27 cellular contexts compared by ENCODE assay signal in the genomic region with DNA sequence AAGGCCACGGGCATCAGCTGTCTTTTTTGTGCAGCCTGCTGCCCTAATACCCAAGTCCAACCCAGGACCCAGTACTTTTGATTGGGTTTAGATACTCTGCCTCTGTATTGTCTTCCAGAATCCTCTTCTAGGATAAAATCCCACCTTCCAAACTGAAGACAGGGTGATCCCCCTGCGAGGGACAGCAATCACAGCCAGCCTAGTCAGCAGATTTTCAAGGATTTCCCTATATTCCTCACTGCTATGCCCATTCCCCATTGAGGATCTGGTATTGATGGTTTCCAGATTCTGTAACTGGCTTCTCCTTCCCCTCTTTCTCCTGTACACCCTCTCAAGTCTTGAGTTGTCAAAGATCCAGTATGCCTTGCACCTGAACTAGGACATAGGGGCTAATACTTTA.
"Had no signal": no experiment of that assay in that cellular context is flagged by ENCODE, and none has a peak within 500 bp of the region (broad histone marks: within the 10 kb centered on the region; RNA-seq: fewer than 3 reads in every experiment).

No MANE protein-coding gene starts in this region.

- H3K9me3 ChIP-seq: stomach, suprapubic skin, testis, thoracic aorta, thyroid gland, tibial artery, tibial nerve, transverse colon, upper lobe of left lung, upper lobe of right lung, uterus, vagina had no signal

- H3K27ac ChIP-seq: stomach, suprapubic skin, testis, thoracic aorta, thyroid gland, tibial artery, tibial nerve, transverse colon, upper lobe of left lung, upper lobe of right lung, uterus, vagina had no signal

- H3K27me3 ChIP-seq: stomach, suprapubic skin, testis, thyroid gland, tibial artery, tibial nerve, transverse colon, upper lobe of left lung, upper lobe of right lung, uterus, vagina had no signal

- H3K4me1 ChIP-seq: stomach, testis, thyroid gland, tibial artery, tibial nerve, transverse colon, upper lobe of left lung, upper lobe of right lung, uterus, vagina had no signal

- DNase-seq: stimulated activated CD4-positive, alpha-beta T cell treated with anti-CD3 and anti-CD28 coated beads, Interleukin-2, amount 100 ng/mL, for 48 hours; stimulated activated CD4-positive, alpha-beta T cell treated with anti-CD3 and anti-CD28 coated beads, Interleukin-4, amount 100 ng/mL, for 1 hour; stimulated activated CD4-positive, alpha-beta T cell treated with anti-CD3 and anti-CD28 coated beads, Interleukin-4, amount 100 ng/mL, for 24 hours; stimulated activated CD4-positive, alpha-beta T cell treated with anti-CD3 and anti-CD28 coated beads, Interleukin-4, amount 100 ng/mL, for 4 hours; stimulated activated CD8-positive, alpha-beta memory T cell treated with anti-CD3 and anti-CD28 coated beads, Interleukin-4, amount 100 ng/mL, for 48 hours; stimulated activated naive B cell treated with anti-CD40 and anti-IgM and Interleukin-4, amounts not matched to agents 10 μg/mL and 1 μg/mL and 100 μg/mL, for 72 hours; stimulated activated naive CD4-positive, alpha-beta T cell; stimulated activated naive CD4-positive, alpha-beta T cell treated with Interleukin-2 at 50 U/mL for 16 hours; stimulated activated naive CD8-positive, alpha-beta T cell treated with anti-CD3 and anti-CD28 coated beads, Interleukin-15, amount 100 ng/mL, for 72 hours; stimulated activated naive CD8-positive, alpha-beta T cell treated with anti-CD3 and anti-CD28 coated beads, Interleukin-15, Interleukin-2, amounts not matched to agents 100 U/mL and 50 U/mL, for 24 hours; stomach; substantia nigra; testis; thyroid gland; tibial artery; transverse colon; trophoblast cell; upper lobe of left lung; upper lobe of right lung; uterus had no signal

- FAIRE-seq: urothelium cell line had no signal

- ATAC-seq: stimulated activated effector memory CD8-positive, alpha-beta T cell treated with anti-CD3 and anti-CD28 coated beads, Interleukin-12 subunit alpha, Interleukin-12 subunit beta, amount 100 ng/mL, for 72 hours; stimulated activated memory B cell treated with anti-CD40 and anti-IgM and Interleukin-4, amounts not matched to agents 10 μg/mL and 1 μg/mL and 100 μg/mL, for 72 hours; stimulated activated naive B cell treated with anti-CD40 and anti-IgM and Interleukin-4, amounts not matched to agents 10 μg/mL and 1 μg/mL and 100 μg/mL, for 72 hours; stimulated activated naive CD8-positive, alpha-beta T cell treated with anti-CD3 and anti-CD28 coated beads, Interleukin-15, amount 100 ng/mL, for 72 hours; stimulated activated naive CD8-positive, alpha-beta T cell treated with anti-CD3 and anti-CD28 coated beads, Interleukin-15, Interleukin-2, amounts not matched to agents 100 U/mL and 50 U/mL, for 24 hours; upper lobe of right lung had no signal

- H3K36me3 ChIP-seq: stomach, suprapubic skin, thoracic aorta, thyroid gland, tibial artery, tibial nerve, transverse colon, upper lobe of left lung, upper lobe of right lung, uterus, vagina had no signal

- H3K4me3 ChIP-seq: stomach, suprapubic skin, testis, thoracic aorta, thyroid gland, tibial artery, tibial nerve, transverse colon, upper lobe of left lung, upper lobe of right lung, uterus, vagina had no signal
